Comparison of ENCODE assay signal across 8 cellular contexts in genomic region chr16:15649727-15650018, GRCh38. TPM values are rescaled to one million over a fixed set of nuclear protein-coding genes. Genes with fewer than 3 reads are reported as not detected.
DNase-seq lines count a peak whose midpoint lies in the region; ATAC-seq and TF ChIP-seq lines count a peak whose summit lies in the region.

No MANE protein-coding gene starts in this region.

- peak overlapping the region; percentile 72 for H3K27ac Mint-ChIP-seq in mesothelial cell of epicardium

- in situ Hi-C loops in brain microvascular endothelial cell (cut with HindIII; ENCODE audit: low pct_ligation_motif_present, low sequenced_read_pairs): no loop called here

- peak overlapping the region; percentile 86 for H3K4me3 ChIP-seq in HFF-Myc (replicated peaks; ENCODE audit: low read depth, low read length)
- H3K4me3 ChIP-seq in brain microvascular endothelial cell (ENCODE audit: low read depth, low read length): peak overlapping the region; percentile 40

- H3K9me3 Mint-ChIP-seq in mesothelial cell of epicardium: no peaks in the 10 kb centered on the region

- H3K4me1 Mint-ChIP-seq in mesothelial cell of epicardium: peaks cover 20% of the 10 kb centered on the region

- no peaks in the 10 kb centered on the region for H3K36me3 Mint-ChIP-seq in mesothelial cell of epicardium

- no peak for ATAC-seq in GM21786 (IDR thresholded peaks at IDR 0.05; ENCODE audit: unreplicated experiment)

- H3K27me3 Mint-ChIP-seq in mesothelial cell of epicardium (ENCODE audit: low read depth): no peaks in the 10 kb centered on the region

- TF ChIP-seq CTCF in 22Rv1 (IDR thresholded peaks at IDR 0.05) (no peak), HFF-Myc (IDR thresholded peaks at IDR 0.05; ENCODE audit: low read depth, low read length, missing control alignments) (no peak), brain microvascular endothelial cell (IDR thresholded peaks at IDR 0.05; ENCODE audit: low read depth, low read length, missing control alignments) (no peak), mesothelial cell of epicardium (IDR thresholded peaks at IDR 0.05; ENCODE audit: unreplicated experiment) (no peak)

- DNase-seq in HFF-Myc (ENCODE audit: extremely low read depth, low read depth) (no peak), brain microvascular endothelial cell (no peak), mesothelial cell of epicardium (ENCODE audit: low spot score in 2 of 2, unreplicated experiment in 2 of 2) (no peak), cerebellum (ENCODE audit: low spot score) (no peak), NCI-H1694 (lab: John Stamatoyannopoulos, UW) (no peak)
- no peak for DNase-seq in stimulated activated CD4-positive, alpha-beta T cell treated with anti-CD3 and anti-CD28 coated beads, Interleukin-4, amount 100 ng/mL, for 1 hour

- no peaks in the 10 kb centered on the region for H3K27me3 ChIP-seq in brain microvascular endothelial cell (replicated peaks)

- H3K4me3 Mint-ChIP-seq in mesothelial cell of epicardium: peak overlapping the region; percentile 65

- no peaks in the 10 kb centered on the region for H3K36me3 ChIP-seq in brain microvascular endothelial cell (replicated peaks)

- peak overlapping the region; percentile 68 for H3K27ac ChIP-seq in 22Rv1
- peak overlapping the region; percentile 7 for H3K27ac ChIP-seq in brain microvascular endothelial cell

RNA-seq across cellular contexts. Expression of gene NDE1, which starts 0.4 kb away (rescaled TPM):
- total RNA-seq in mesothelial cell of epicardium (45.9 to 48.2 TPM (median 46.8 TPM) in 3 replicates), cerebellum (12.2 TPM)

RNA-seq across cellular contexts. Expression of gene MARF1, which starts 6.7 kb away (rescaled TPM):
- 76.2 to 79.1 TPM (median 76.6 TPM) in 3 replicates for total RNA-seq in mesothelial cell of epicardium
- total RNA-seq in cerebellum: 39.9 TPM
